Comparison of ENCODE assay signal across 24 cellular contexts in the genomic region with DNA sequence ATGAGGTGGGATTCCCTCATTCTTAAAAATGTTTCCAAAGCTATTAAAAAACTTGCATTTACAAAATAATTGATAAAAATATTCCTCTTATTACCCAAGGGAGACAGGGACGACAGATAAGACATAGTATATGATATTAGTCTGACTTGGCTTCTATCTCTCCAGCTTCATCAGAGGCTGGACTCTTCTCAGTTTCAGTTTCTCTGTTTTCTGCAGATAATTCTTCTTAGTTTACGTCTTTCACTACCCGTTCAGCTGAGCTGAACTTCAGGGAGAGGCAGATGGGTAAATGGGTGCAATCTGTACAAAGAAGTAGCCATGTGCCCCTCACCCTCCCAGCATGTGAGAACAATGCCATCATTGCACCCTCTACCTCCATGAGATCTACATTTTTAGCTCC.
"Had no signal": no experiment of that assay in that cellular context is flagged by ENCODE, and none has a peak within 500 bp of the region (broad histone marks: within the 10 kb centered on the region; RNA-seq: fewer than 3 reads in every experiment).

No MANE protein-coding gene starts in this region.

- H3K4me1 ChIP-seq: breast epithelium, foreskin keratinocyte, lower lobe of right lung, neural progenitor cell, spleen, thyroid gland, upper lobe of right lung had no signal

- H2AFZ ChIP-seq: neural progenitor cell had no signal

- ATAC-seq: activated CD4-positive, alpha-beta T cell treated with anti-CD3 and anti-CD28 coated beads for 36 hours; activated T-cell treated with anti-CD3 and anti-CD28 coated beads, Interleukin-2, amount 50 U/mL, for 4 hours; foreskin keratinocyte; lower lobe of right lung; naive thymus-derived CD8-positive, alpha-beta T cell; stimulated activated naive CD8-positive, alpha-beta T cell treated with anti-CD3 and anti-CD28 coated beads, Interleukin-15, Interleukin-2, amounts not matched to agents 100 U/mL and 50 U/mL, for 24 hours; upper lobe of right lung; WTC11 had no signal

- DNase-seq: activated CD4-positive, alpha-beta T cell treated with anti-CD3 and anti-CD28 coated beads for 36 hours; activated CD4-positive, alpha-beta T cell treated with anti-CD3 and anti-CD28 coated beads, Interleukin-2, amount 50 U/mL, for 4 hours; activated CD8-positive, alpha-beta memory T cell treated with anti-CD3 and anti-CD28 coated beads, Interleukin-2, amount 50 U/mL, for 48 hours; activated naive CD4-positive, alpha-beta T cell treated with Interleukin-2 at 50 U/mL for 16 hours; activated naive CD8-positive, alpha-beta T cell treated with anti-CD3 and anti-CD28 coated beads for 36 hours; activated T-cell treated with anti-CD3 and anti-CD28 coated beads, Interleukin-2, amount 50 U/mL, for 4 hours; amniotic stem cell; dorsolateral prefrontal cortex; endodermal cell; foreskin keratinocyte; kidney; lower lobe of right lung; naive thymus-derived CD8-positive, alpha-beta T cell; spleen; stimulated activated CD4-positive, alpha-beta T cell treated with anti-CD3 and anti-CD28 coated beads, Interleukin-4, amount 100 ng/mL, for 4 hours; stimulated activated naive CD8-positive, alpha-beta T cell treated with anti-CD3 and anti-CD28 coated beads, Interleukin-15, Interleukin-2, amounts not matched to agents 100 U/mL and 50 U/mL, for 24 hours; substantia nigra; T-helper 1 cell; thyroid gland; upper lobe of right lung had no signal

- H3K27ac ChIP-seq: breast epithelium, dorsolateral prefrontal cortex, epithelial cell of prostate, foreskin keratinocyte, lower lobe of right lung, neural progenitor cell, spleen, thyroid gland, upper lobe of right lung had no signal

- H3K4me2 ChIP-seq: neural progenitor cell had no signal

- H3K9ac ChIP-seq: neural progenitor cell had no signal

- H3K9me3 ChIP-seq: breast epithelium, lower lobe of right lung, thyroid gland, upper lobe of right lung had no signal

- H3K4me3 ChIP-seq: dorsolateral prefrontal cortex, lower lobe of right lung, neural progenitor cell, thyroid gland, upper lobe of right lung had no signal

- H3K27me3 ChIP-seq: breast epithelium, dorsolateral prefrontal cortex, foreskin keratinocyte, neural progenitor cell, spleen, thyroid gland, upper lobe of right lung had no signal

- H3K36me3 ChIP-seq: breast epithelium, lower lobe of right lung, neural progenitor cell, spleen, thyroid gland, upper lobe of right lung had no signal
